ENCODE assay signal across 15 cellular contexts in genomic region chr11:1845571-1846452, GRCh38. TPM values are rescaled to one million over a fixed set of nuclear protein-coding genes. Genes with fewer than 3 reads are reported as not detected.
DNase-seq lines count a peak whose midpoint lies in the region; ATAC-seq, FAIRE-seq and TF ChIP-seq lines count a peak whose summit lies in the region.
"Had no signal": no experiment of that assay in that cellular context is flagged by ENCODE, and none has a peak within 500 bp of the region (broad histone marks: within the 10 kb centered on the region; RNA-seq: fewer than 3 reads in every experiment).

No MANE protein-coding gene starts in this region.

- BruUV-seq in MCF 10A (replicated peaks; lab: Mats Ljungman, UMichigan) = no TSS peak
- no TSS peak for BruUV-seq in mammary epithelial cell (replicated peaks; lab: Mats Ljungman, UMichigan)
- BruUV-seq in HepG2 (replicated peaks; lab: Mats Ljungman, UMichigan) = no TSS peak

- H3K4me3 ChIP-seq in mammary epithelial cell (replicated peaks in 1 of 3; ENCODE audit: insufficient read depth in 1 of 3, low read depth in 2 of 3, low read length in 3 of 3) (no peak overlapping the region), HepG2 (replicated peaks in 1 of 3; ENCODE audit: insufficient read depth in 1 of 3, low read depth in 2 of 3, low read length in 3 of 3) (no peak overlapping the region)
- H3K4me3 ChIP-seq: ascending aorta, dorsolateral prefrontal cortex, tibial artery had no signal

- peaks cover 12% of the 10 kb centered on the region for H3K4me1 ChIP-seq in mammary epithelial cell (ENCODE audit: insufficient read depth, low read length)
- peaks cover 51% of the 10 kb centered on the region for H3K4me1 ChIP-seq in HepG2 (ENCODE audit: insufficient read depth, low read length)
- H3K4me1 ChIP-seq: ascending aorta, tibial artery had no signal

- ATAC-seq in HepG2 = no peak
- ATAC-seq: Right ventricle myocardium inferior had no signal

- TF ChIP-seq EP300 in HepG2 (IDR thresholded peaks at IDR 0.05; ENCODE audit: low read depth in 2 of 2, low read length in 2 of 2) (no peak), HepG2 (CRISPR knock-in tag; IDR thresholded peaks at IDR 0.05; ENCODE audit: borderline replicate concordance) (no peak)

- TF ChIP-seq RAD21 in HepG2 (CRISPR knock-in tag; IDR thresholded peaks at IDR 0.05) = no peak

- H3K36me3 Mint-ChIP-seq in MCF 10A (ENCODE audit: insufficient read depth, unreplicated experiment) (peaks cover 20% of the 10 kb centered on the region), type B pancreatic cell (no peaks in the 10 kb centered on the region)
- no peaks in the 10 kb centered on the region for H3K36me3 Mint-ChIP-seq in activated CD4-positive, alpha-beta memory T cell treated with anti-CD3 and anti-CD28 coated beads, Interleukin-2, amount 10 ng/mL, durations not matched to agents 7 days and 5 days (ENCODE audit: low read depth)

- H3K27me3 ChIP-seq in mammary epithelial cell (ENCODE audit: insufficient read depth, low read length) (no peaks in the 10 kb centered on the region), HepG2 (ENCODE audit: control insufficient read depth in 1 of 2, insufficient read depth in 2 of 2, low read length in 2 of 2) (peaks cover 15 to 60% of the 10 kb centered on the region in 2 experiments)
- H3K27me3 ChIP-seq: ascending aorta, dorsolateral prefrontal cortex, tibial artery had no signal

- TF ChIP-seq POLR2A in HepG2 (IDR thresholded peaks at IDR 0.05; ENCODE audit: insufficient read depth in 1 of 2, low read depth in 2 of 2, low read length in 2 of 2) = no peak

- CTCF ChIA-PET in MCF 10A (lab: Yijun Ruan, JAX) (interaction anchor here (0.7 to 1.3 kb wide), 3 partner anchors 13 to 306 kb away, joined by 3 to 4 read pairs (median 3); no protein-coding TSS in a partner anchor), mammary epithelial cell (lab: Charles Lee; ENCODE audit: low non-redundant PET) (no interaction called here), HepG2 (lab: Yijun Ruan, JAX; ENCODE audit: low intra/inter-chr PET ratio, low total read pairs) (no interaction called here)
- CTCF ChIA-PET in activated CD4-positive, alpha-beta memory T cell treated with anti-CD3 and anti-CD28 coated beads, Interleukin-2, amount 10 ng/mL, durations not matched to agents 7 days and 5 days (lab: Charles Lee) = interaction anchor here (0.9 to 1.3 kb wide), 2 partner anchors 36 to 306 kb away, joined by 3 to 4 read pairs; no protein-coding TSS in a partner anchor

- peak overlapping the region; percentile 77 for H3K27ac Mint-ChIP-seq in MCF 10A (ENCODE audit: low read depth, unreplicated experiment)
- H3K27ac Mint-ChIP-seq in activated CD4-positive, alpha-beta memory T cell treated with anti-CD3 and anti-CD28 coated beads, Interleukin-2, amount 10 ng/mL, durations not matched to agents 7 days and 5 days = peak overlapping the region; percentile 93
- peak overlapping the region; percentile 19 for H3K27ac Mint-ChIP-seq in type B pancreatic cell

- H3K4me1 Mint-ChIP-seq in MCF 10A (ENCODE audit: insufficient read depth, unreplicated experiment) = peaks cover 40% of the 10 kb centered on the region
- H3K4me1 Mint-ChIP-seq in activated CD4-positive, alpha-beta memory T cell treated with anti-CD3 and anti-CD28 coated beads, Interleukin-2, amount 10 ng/mL, durations not matched to agents 7 days and 5 days = peaks cover 72% of the 10 kb centered on the region
- peaks cover 18% of the 10 kb centered on the region for H3K4me1 Mint-ChIP-seq in type B pancreatic cell (ENCODE audit: unreplicated experiment)

- H3K79me2 ChIP-seq in mammary epithelial cell (ENCODE audit: insufficient read depth, low read length) = no peaks in the 10 kb centered on the region
- H3K79me2 ChIP-seq in HepG2 (ENCODE audit: insufficient read depth, low read length) = no peaks in the 10 kb centered on the region

- POLR2A ChIA-PET in MCF 10A (lab: Yijun Ruan, JAX) (interaction anchor here (0.7 to 0.9 kb wide), 2 partner anchors 9 to 13 kb away, joined by 3 read pairs; no protein-coding TSS in a partner anchor), HepG2 (lab: Yijun Ruan, JAX) (no interaction called here)
- POLR2A ChIA-PET in activated CD4-positive, alpha-beta memory T cell treated with anti-CD3 and anti-CD28 coated beads, Interleukin-2, amount 10 ng/mL, durations not matched to agents 7 days and 5 days (lab: Charles Lee) = interaction anchor here (1.2 to 1.5 kb wide), 3 partner anchors 11 to 102 kb away, joined by 3 to 5 read pairs (median 3); no protein-coding TSS in a partner anchor

- H3K27me3 Mint-ChIP-seq in MCF 10A (ENCODE audit: insufficient read depth, unreplicated experiment) = no peaks in the 10 kb centered on the region
- peaks cover 2% of the 10 kb centered on the region for H3K27me3 Mint-ChIP-seq in activated CD4-positive, alpha-beta memory T cell treated with anti-CD3 and anti-CD28 coated beads, Interleukin-2, amount 10 ng/mL, durations not matched to agents 7 days and 5 days
- peaks cover 9% of the 10 kb centered on the region for H3K27me3 Mint-ChIP-seq in type B pancreatic cell

- 82% methylated on average over 7 of the region's 21 CpGs for WGBS in mammary epithelial cell (ENCODE audit: low coverage, missing lambda C conversion rate)
- WGBS in HepG2 (ENCODE audit: low lambda C conversion rate) = 64% methylated on average over 11 of the region's 21 CpGs

- H3K4me2 ChIP-seq in mammary epithelial cell (ENCODE audit: insufficient read depth, low read depth, low read length) (no peak overlapping the region), HepG2 (ENCODE audit: low read depth, low read length) (no peak overlapping the region)

- H3K4me3 Mint-ChIP-seq in MCF 10A (ENCODE audit: unreplicated experiment) (no peak overlapping the region), type B pancreatic cell (no peak overlapping the region)
- H3K4me3 Mint-ChIP-seq in activated CD4-positive, alpha-beta memory T cell treated with anti-CD3 and anti-CD28 coated beads, Interleukin-2, amount 10 ng/mL, durations not matched to agents 7 days and 5 days = no peak overlapping the region

- H3K36me3 ChIP-seq in mammary epithelial cell (ENCODE audit: insufficient read depth, low read length) (peaks cover 4% of the 10 kb centered on the region), HepG2 (replicated peaks in 1 of 2; ENCODE audit: control insufficient read depth in 1 of 2, insufficient read depth in 2 of 2, low read length in 2 of 2) (no peaks in the 10 kb centered on the region)
- H3K36me3 ChIP-seq: ascending aorta, tibial artery had no signal

- H3K9ac ChIP-seq in mammary epithelial cell (ENCODE audit: insufficient read depth, low read length) (no peak overlapping the region), HepG2 (ENCODE audit: insufficient read depth, low read depth, low read length) (no peak overlapping the region)

- no peaks in the 10 kb centered on the region for H3K9me3 ChIP-seq in mammary epithelial cell (replicated peaks; ENCODE audit: insufficient read depth, low read length)
- H3K9me3 ChIP-seq in HepG2 (ENCODE audit: low read length) = no peaks in the 10 kb centered on the region
- H3K9me3 ChIP-seq: ascending aorta, tibial artery had no signal

- H3K27ac ChIP-seq in mammary epithelial cell (ENCODE audit: insufficient read depth, low read depth, low read length) (no peak overlapping the region), HepG2 (ENCODE audit: extremely low read length, insufficient read depth, low read length) (no peak overlapping the region)
- H3K27ac ChIP-seq: ascending aorta, dorsolateral prefrontal cortex, tibial artery had no signal

- in situ Hi-C loops in mammary epithelial cell (cut with MboI; ENCODE audit: low sequenced_read_pairs in 2 of 2) (no loop called here), HepG2 (cut with HindIII; ENCODE audit: extremely low pct_ligation_motif_present, low pct_unique_long_range_greater_than_20kb) (no loop called here)

- FAIRE-seq in HepG2 (lab: Jason Lieb, UNC) (no peak), GM19239 (lab: Jason Lieb, UNC) (no peak)

- dilution Hi-C loops in mammary epithelial cell (cut with HindIII; ENCODE audit: low sequenced_read_pairs) = loop anchor here (5.0 kb wide), 2 partner anchors 56 to 104 kb away; no protein-coding TSS in a partner anchor

- intact Hi-C loops in MCF 10A (cut with micrococcal nuclease) = no loop called here
- intact Hi-C loops in mammary epithelial cell (cut with micrococcal nuclease) = no loop called here
- intact Hi-C loops in HepG2 (cut with micrococcal nuclease; ENCODE audit: unreplicated experiment) = no loop called here

- no peaks in the 10 kb centered on the region for H3K9me3 Mint-ChIP-seq in MCF 10A (ENCODE audit: unreplicated experiment)
- H3K9me3 Mint-ChIP-seq in activated CD4-positive, alpha-beta memory T cell treated with anti-CD3 and anti-CD28 coated beads, Interleukin-2, amount 10 ng/mL, durations not matched to agents 7 days and 5 days = no peaks in the 10 kb centered on the region
- no peaks in the 10 kb centered on the region for H3K9me3 Mint-ChIP-seq in type B pancreatic cell

- TF ChIP-seq CTCF in MCF 10A (IDR thresholded peaks at IDR 0.05; ENCODE audit: unreplicated experiment) (no peak), mammary epithelial cell (conservative IDR thresholded peaks at IDR 0.05 in 1 of 2, IDR thresholded peaks at IDR 0.05 in 1 of 2; ENCODE audit: extremely low read depth in 1 of 2, insufficient read depth in 1 of 2, low read depth in 1 of 2, low read length in 2 of 2) (no peak), HepG2 (CRISPR knock-in tag; IDR thresholded peaks at IDR 0.05) (no peak), type B pancreatic cell (conservative IDR thresholded peaks at IDR 0.05) (no peak)

- H2AFZ ChIP-seq in mammary epithelial cell (ENCODE audit: low read depth, low read length) (no peak overlapping the region), HepG2 (ENCODE audit: low read length) (no peak overlapping the region)

- H4K20me1 ChIP-seq in mammary epithelial cell (ENCODE audit: insufficient read depth, low read length) = no peaks in the 10 kb centered on the region
- H4K20me1 ChIP-seq in HepG2 (ENCODE audit: insufficient read depth, low read length) = no peaks in the 10 kb centered on the region

- DNase-seq in MCF 10A (ENCODE audit: unreplicated experiment) (no peak), mammary epithelial cell (no peak), HepG2 (ENCODE audit: low spot score) (no peak), type B pancreatic cell (ENCODE audit: extremely low spot score, unreplicated experiment) (no peak), GM19239 (ENCODE audit: insufficient read length, low spot score) (no peak), kidney glomerular epithelial cell (lab: John Stamatoyannopoulos, UW) (no peak), HCEC 1CT (no peak)
- no peak for DNase-seq in activated CD4-positive, alpha-beta memory T cell treated with anti-CD3 and anti-CD28 coated beads, Interleukin-2, amount 10 ng/mL, durations not matched to agents 7 days and 5 days
- DNase-seq: dorsolateral prefrontal cortex, NCI-H2081 treated with DMSO at 0.1 percent for 48 hours, tibial artery had no signal

RNA-seq across cellular contexts. Expression of gene TNNI2, which starts 7.0 kb away (rescaled TPM):
- total RNA-seq in MCF 10A (2022) (43.3 and 77.7 TPM in 2 replicates), mammary epithelial cell (10 to 100 TPM in 1 of 2 donors, 1 to 10 TPM in 1; 8.8 to 44.7 TPM), HepG2 (2016; rRNA removed; fragmentation: Illumina TruSeq; extraction: Trizol) (7.2 and 8.5 TPM in 2 replicates), type B pancreatic cell (ENCODE audit: low replicate concordance) (1.7 and 3.9 TPM in 2 replicates)
- polyA plus RNA-seq in mammary epithelial cell (34.8 TPM), HepG2 (2011; rRNA removed) (12.0 and 21.2 TPM in 2 replicates)
- polyA minus RNA-seq in mammary epithelial cell = 4.3 TPM
- total RNA-seq in activated CD4-positive, alpha-beta memory T cell treated with anti-CD3 and anti-CD28 coated beads, Interleukin-2, amount 10 ng/mL, durations not matched to agents 7 days and 5 days = under 1 TPM; 0.38 to 0.60 TPM
- 4.6 and 5.0 TPM in 2 replicates for total RNA-seq in HepG2 (2016; cell fraction: cytosol; rRNA removed; fragmentation: Illumina TruSeq; extraction: Trizol; ENCODE audit: low read depth)
- total RNA-seq in HepG2 (2016; cell fraction: insoluble cytoplasmic fraction; rRNA removed; fragmentation: Illumina TruSeq; extraction: Trizol) = 6.9 and 7.7 TPM in 2 replicates
- 5.9 and 6.3 TPM in 2 replicates for total RNA-seq in HepG2 (2016; cell fraction: membrane; rRNA removed; fragmentation: Illumina TruSeq; extraction: Trizol)
- 2.2 and 3.4 TPM in 2 replicates for total RNA-seq in HepG2 (2016; cell fraction: nucleus; rRNA removed; fragmentation: Illumina TruSeq; extraction: Trizol)
- 19.5 and 30.5 TPM in 2 replicates for polyA plus RNA-seq in HepG2 (2011; cell fraction: cytosol; rRNA removed)
- 47.5 and 50.6 TPM in 2 replicates for polyA plus RNA-seq in HepG2 (2011; cell fraction: nucleus; rRNA removed)
- 52.9 and 67.0 TPM in 2 replicates for polyA plus RNA-seq in HepG2 (2012)
- 7.5 and 8.0 TPM in 2 replicates for polyA plus RNA-seq in HepG2 (2016; cell fraction: cytosol; fragmentation: Illumina TruSeq; extraction: Trizol; ENCODE audit: low read depth)
- polyA plus RNA-seq in HepG2 (2016; cell fraction: insoluble cytoplasmic fraction; fragmentation: Illumina TruSeq; extraction: Trizol; ENCODE audit: low read depth) = 6.6 and 8.3 TPM in 2 replicates
- 4.0 and 6.2 TPM in 2 replicates for polyA plus RNA-seq in HepG2 (2016; cell fraction: membrane; fragmentation: Illumina TruSeq; extraction: Trizol; ENCODE audit: low read depth)
- 5.3 and 9.8 TPM in 2 replicates for polyA plus RNA-seq in HepG2 (2016; cell fraction: nucleus; fragmentation: Illumina TruSeq; extraction: Trizol; ENCODE audit: insufficient read depth, low read depth)
- polyA minus RNA-seq in HepG2 (2011; rRNA and poly(A)+ RNA removed; ENCODE audit: low replicate concordance) = 2.8 TPM in 1 of 2 replicates, not detected in the other
- 3.9 and 4.6 TPM in 2 replicates for polyA minus RNA-seq in HepG2 (2011; cell fraction: cytosol; rRNA and poly(A)+ RNA removed)
- 2.6 and 3.2 TPM in 2 replicates for polyA minus RNA-seq in HepG2 (2011; cell fraction: nucleus; rRNA and poly(A)+ RNA removed)
- total RNA-seq: ascending aorta, Daoy, osteoblast had no signal

RNA-seq across cellular contexts. Expression of gene LSP1, which starts 7.1 kb away (rescaled TPM):
- total RNA-seq in MCF 10A (2022) (3.3 and 3.7 TPM in 2 replicates), mammary epithelial cell (1 to 10 TPM in 1 of 2 donors, under 1 TPM in 1; 0.17 to 2.0 TPM), HepG2 (2016; rRNA removed; fragmentation: Illumina TruSeq; extraction: Trizol) (0.29 and 1.00 TPM in 2 replicates), type B pancreatic cell (ENCODE audit: low replicate concordance) (0.50 and 0.53 TPM in 2 replicates)
- polyA plus RNA-seq in mammary epithelial cell (not detected), HepG2 (2011; rRNA removed) (0.59 and 1.5 TPM in 2 replicates)
- polyA minus RNA-seq in mammary epithelial cell = not detected
- total RNA-seq in activated CD4-positive, alpha-beta memory T cell treated with anti-CD3 and anti-CD28 coated beads, Interleukin-2, amount 10 ng/mL, durations not matched to agents 7 days and 5 days = 100 to 1,000 TPM; 590 TPM
- 0.35 and 2.3 TPM in 2 replicates for total RNA-seq in HepG2 (2016; cell fraction: cytosol; rRNA removed; fragmentation: Illumina TruSeq; extraction: Trizol; ENCODE audit: low read depth)
- 0.65 and 1.00 TPM in 2 replicates for total RNA-seq in HepG2 (2016; cell fraction: insoluble cytoplasmic fraction; rRNA removed; fragmentation: Illumina TruSeq; extraction: Trizol)
- total RNA-seq in HepG2 (2016; cell fraction: membrane; rRNA removed; fragmentation: Illumina TruSeq; extraction: Trizol) = 1.00 and 1.5 TPM in 2 replicates
- not detected in 2 replicates for total RNA-seq in HepG2 (2016; cell fraction: nucleus; rRNA removed; fragmentation: Illumina TruSeq; extraction: Trizol)
- 0.87 and 0.93 TPM in 2 replicates for polyA plus RNA-seq in HepG2 (2011; cell fraction: cytosol; rRNA removed)
- 1.4 and 10.9 TPM in 2 replicates for polyA plus RNA-seq in HepG2 (2011; cell fraction: nucleus; rRNA removed)
- 0.93 and 1.1 TPM in 2 replicates for polyA plus RNA-seq in HepG2 (2012)
- 0.59 and 1.5 TPM in 2 replicates for polyA plus RNA-seq in HepG2 (2016; cell fraction: cytosol; fragmentation: Illumina TruSeq; extraction: Trizol; ENCODE audit: low read depth)
- 0.38 and 0.45 TPM in 2 replicates for polyA plus RNA-seq in HepG2 (2016; cell fraction: insoluble cytoplasmic fraction; fragmentation: Illumina TruSeq; extraction: Trizol; ENCODE audit: low read depth)
- 0.73 and 1.2 TPM in 2 replicates for polyA plus RNA-seq in HepG2 (2016; cell fraction: membrane; fragmentation: Illumina TruSeq; extraction: Trizol; ENCODE audit: low read depth)
- 0.79 and 0.90 TPM in 2 replicates for polyA plus RNA-seq in HepG2 (2016; cell fraction: nucleus; fragmentation: Illumina TruSeq; extraction: Trizol; ENCODE audit: insufficient read depth, low read depth)
- polyA minus RNA-seq in HepG2 (2011; rRNA and poly(A)+ RNA removed; ENCODE audit: low replicate concordance) = 0.28 and 0.60 TPM in 2 replicates
- 0.59 and 0.70 TPM in 2 replicates for polyA minus RNA-seq in HepG2 (2011; cell fraction: cytosol; rRNA and poly(A)+ RNA removed)
- polyA minus RNA-seq in HepG2 (2011; cell fraction: nucleus; rRNA and poly(A)+ RNA removed) = not detected in 2 replicates

RNA-seq across cellular contexts. Expression of gene SYT8, which starts 11.0 kb away (rescaled TPM):
- total RNA-seq in MCF 10A (2022) (141 and 308 TPM in 2 replicates), mammary epithelial cell (100 to 1,000 TPM; 103 to 209 TPM), HepG2 (2016; rRNA removed; fragmentation: Illumina TruSeq; extraction: Trizol) (0.60 TPM in 1 of 2 replicates, not detected in the other), type B pancreatic cell (ENCODE audit: low replicate concordance) (4.5 and 7.9 TPM in 2 replicates)
- polyA plus RNA-seq in mammary epithelial cell (57.2 TPM), HepG2 (2011; rRNA removed) (2.1 and 2.3 TPM in 2 replicates)
- polyA minus RNA-seq in mammary epithelial cell = 4.9 TPM
- not detected for total RNA-seq in activated CD4-positive, alpha-beta memory T cell treated with anti-CD3 and anti-CD28 coated beads, Interleukin-2, amount 10 ng/mL, durations not matched to agents 7 days and 5 days
- total RNA-seq in HepG2 (2016; cell fraction: cytosol; rRNA removed; fragmentation: Illumina TruSeq; extraction: Trizol; ENCODE audit: low read depth) = not detected in 2 replicates
- total RNA-seq in HepG2 (2016; cell fraction: insoluble cytoplasmic fraction; rRNA removed; fragmentation: Illumina TruSeq; extraction: Trizol) = 0.19 TPM in 1 of 2 replicates, not detected in the other
- 0.12 and 0.24 TPM in 2 replicates for total RNA-seq in HepG2 (2016; cell fraction: membrane; rRNA removed; fragmentation: Illumina TruSeq; extraction: Trizol)
- total RNA-seq in HepG2 (2016; cell fraction: nucleus; rRNA removed; fragmentation: Illumina TruSeq; extraction: Trizol) = 0.38 and 1.4 TPM in 2 replicates
- 0.23 and 0.67 TPM in 2 replicates for polyA plus RNA-seq in HepG2 (2011; cell fraction: cytosol; rRNA removed)
- polyA plus RNA-seq in HepG2 (2011; cell fraction: nucleus; rRNA removed) = 64.9 and 87.5 TPM in 2 replicates
- polyA plus RNA-seq in HepG2 (2012) = 0.56 and 1.3 TPM in 2 replicates
- not detected in 2 replicates for polyA plus RNA-seq in HepG2 (2016; cell fraction: cytosol; fragmentation: Illumina TruSeq; extraction: Trizol; ENCODE audit: low read depth)
- polyA plus RNA-seq in HepG2 (2016; cell fraction: insoluble cytoplasmic fraction; fragmentation: Illumina TruSeq; extraction: Trizol; ENCODE audit: low read depth) = not detected in 2 replicates
- polyA plus RNA-seq in HepG2 (2016; cell fraction: membrane; fragmentation: Illumina TruSeq; extraction: Trizol; ENCODE audit: low read depth) = not detected in 2 replicates
- 1.7 and 2.2 TPM in 2 replicates for polyA plus RNA-seq in HepG2 (2016; cell fraction: nucleus; fragmentation: Illumina TruSeq; extraction: Trizol; ENCODE audit: insufficient read depth, low read depth)
- 0.28 TPM in 1 of 2 replicates, not detected in the other for polyA minus RNA-seq in HepG2 (2011; rRNA and poly(A)+ RNA removed; ENCODE audit: low replicate concordance)
- polyA minus RNA-seq in HepG2 (2011; cell fraction: cytosol; rRNA and poly(A)+ RNA removed) = 0.62 TPM in 1 of 2 replicates, not detected in the other
- 2.9 and 3.7 TPM in 2 replicates for polyA minus RNA-seq in HepG2 (2011; cell fraction: nucleus; rRNA and poly(A)+ RNA removed)
- total RNA-seq: ascending aorta, Daoy, Right ventricle myocardium inferior had no signal

RNA-seq across cellular contexts. Expression of gene PRR33, which starts 45.9 kb away (rescaled TPM):
- total RNA-seq in MCF 10A (2022) (not detected in 2 replicates), mammary epithelial cell (not detected), HepG2 (2016; rRNA removed; fragmentation: Illumina TruSeq; extraction: Trizol) (not detected in 2 replicates), type B pancreatic cell (ENCODE audit: low replicate concordance) (not detected in 2 replicates)
- polyA plus RNA-seq in mammary epithelial cell (not detected), HepG2 (2011; rRNA removed) (not detected in 2 replicates)
- not detected for polyA minus RNA-seq in mammary epithelial cell
- under 1 TPM; 0.08 TPM for total RNA-seq in activated CD4-positive, alpha-beta memory T cell treated with anti-CD3 and anti-CD28 coated beads, Interleukin-2, amount 10 ng/mL, durations not matched to agents 7 days and 5 days
- not detected in 2 replicates for total RNA-seq in HepG2 (2016; cell fraction: cytosol; rRNA removed; fragmentation: Illumina TruSeq; extraction: Trizol; ENCODE audit: low read depth)
- total RNA-seq in HepG2 (2016; cell fraction: insoluble cytoplasmic fraction; rRNA removed; fragmentation: Illumina TruSeq; extraction: Trizol) = not detected in 2 replicates
- not detected in 2 replicates for total RNA-seq in HepG2 (2016; cell fraction: membrane; rRNA removed; fragmentation: Illumina TruSeq; extraction: Trizol)
- total RNA-seq in HepG2 (2016; cell fraction: nucleus; rRNA removed; fragmentation: Illumina TruSeq; extraction: Trizol) = not detected in 2 replicates
- polyA plus RNA-seq in HepG2 (2011; cell fraction: cytosol; rRNA removed) = not detected in 2 replicates
- polyA plus RNA-seq in HepG2 (2011; cell fraction: nucleus; rRNA removed) = not detected in 2 replicates
- 0.05 TPM in 1 of 2 replicates, not detected in the other for polyA plus RNA-seq in HepG2 (2012)
- polyA plus RNA-seq in HepG2 (2016; cell fraction: cytosol; fragmentation: Illumina TruSeq; extraction: Trizol; ENCODE audit: low read depth) = not detected in 2 replicates
- polyA plus RNA-seq in HepG2 (2016; cell fraction: insoluble cytoplasmic fraction; fragmentation: Illumina TruSeq; extraction: Trizol; ENCODE audit: low read depth) = not detected in 2 replicates
- polyA plus RNA-seq in HepG2 (2016; cell fraction: membrane; fragmentation: Illumina TruSeq; extraction: Trizol; ENCODE audit: low read depth) = not detected in 2 replicates
- polyA plus RNA-seq in HepG2 (2016; cell fraction: nucleus; fragmentation: Illumina TruSeq; extraction: Trizol; ENCODE audit: insufficient read depth, low read depth) = not detected in 2 replicates
- not detected in 2 replicates for polyA minus RNA-seq in HepG2 (2011; rRNA and poly(A)+ RNA removed; ENCODE audit: low replicate concordance)
- polyA minus RNA-seq in HepG2 (2011; cell fraction: cytosol; rRNA and poly(A)+ RNA removed) = not detected in 2 replicates
- not detected in 2 replicates for polyA minus RNA-seq in HepG2 (2011; cell fraction: nucleus; rRNA and poly(A)+ RNA removed)
- total RNA-seq: ascending aorta, Daoy, dorsolateral prefrontal cortex, osteoblast had no signal

Comparison
In these comparisons a context has a peak if more than half of its experiments do, and no peak if none do; other contexts are left out.
1. CTCF ChIA-PET loops: an anchor here in MCF 10A (0.7 to 1.3 kb wide) and activated CD4-positive, alpha-beta memory T cell treated with anti-CD3 and anti-CD28 coated beads, Interleukin-2, amount 10 ng/mL, durations not matched to agents 7 days and 5 days (0.9 to 1.3 kb wide); none called in mammary epithelial cell and HepG2.
2. H3K27ac Mint-ChIP-seq: peak in every context shown above with its lines; median percentile 93 in activated CD4-positive, alpha-beta memory T cell treated with anti-CD3 and anti-CD28 coated beads, Interleukin-2, amount 10 ng/mL, durations not matched to agents 7 days and 5 days; 77 in MCF 10A; 19 in type B pancreatic cell.
3. RNA of gene LSP1, which starts 7.1 kb away (total RNA-seq): 590 TPM in activated CD4-positive, alpha-beta memory T cell treated with anti-CD3 and anti-CD28 coated beads, Interleukin-2, amount 10 ng/mL, durations not matched to agents 7 days and 5 days; 3.3 to 3.7 TPM in MCF 10A, 0.17 to 2.0 TPM in mammary epithelial cell, 0.29 to 2.3 TPM in HepG2 and 0.50 to 0.53 TPM in type B pancreatic cell; every median in the first group is over 100 times any median in the second.
4. RNA of gene SYT8, which starts 11.0 kb away (total RNA-seq): 141 to 308 TPM in MCF 10A and 103 to 209 TPM in mammary epithelial cell; 4.5 to 7.9 TPM in type B pancreatic cell, 0.12 to 1.4 TPM in HepG2 and not detected in activated CD4-positive, alpha-beta memory T cell treated with anti-CD3 and anti-CD28 coated beads, Interleukin-2, amount 10 ng/mL, durations not matched to agents 7 days and 5 days; every median in the first group is over 10 times any median in the second.